ENCODE assay signal across 23 cellular contexts in the genomic region with DNA sequence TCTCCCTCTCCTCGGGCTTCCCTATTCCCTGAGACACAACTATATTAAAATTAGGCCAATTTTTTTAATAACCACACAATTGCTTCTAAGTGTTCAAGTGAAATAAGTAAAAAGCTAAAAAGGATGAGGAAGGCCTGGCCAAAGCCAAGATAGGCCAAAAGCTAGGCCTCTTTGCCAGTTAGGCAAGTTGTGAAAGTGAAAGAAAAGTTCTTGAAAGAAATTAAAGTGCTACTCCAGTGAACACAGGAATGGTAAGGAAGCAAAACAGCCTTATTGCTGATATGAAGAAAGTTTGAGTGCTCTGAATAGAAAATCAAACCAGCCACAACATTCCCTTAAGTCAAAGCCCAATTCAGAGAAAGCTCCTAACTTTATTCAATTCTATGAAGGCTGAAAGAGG.
"Had no signal": no experiment of that assay in that cellular context is flagged by ENCODE, and none has a peak within 500 bp of the region (broad histone marks: within the 10 kb centered on the region; RNA-seq: fewer than 3 reads in every experiment).

No MANE protein-coding gene starts in this region.

- H3K4me1 ChIP-seq: breast epithelium, colonic mucosa, esophagus muscularis mucosa, gastrocnemius medialis, prostate gland, right atrium auricular region had no signal

- ATAC-seq: effector memory CD8-positive, alpha-beta T cell; gastrocnemius medialis; left cardiac atrium; mucosa of descending colon; stimulated activated naive CD8-positive, alpha-beta T cell treated with anti-CD3 and anti-CD28 coated beads, Interleukin-15, Interleukin-2, amounts not matched to agents 100 U/mL and 50 U/mL, for 24 hours had no signal

- H3K4me3 ChIP-seq: breast epithelium, colonic mucosa, dorsolateral prefrontal cortex, esophagus muscularis mucosa, gastrocnemius medialis, mucosa of descending colon, prostate gland, right atrium auricular region had no signal

- H3K9me3 ChIP-seq: colonic mucosa, esophagus muscularis mucosa, gastrocnemius medialis, mucosa of descending colon, prostate gland, right atrium auricular region had no signal

- H3K27ac ChIP-seq: breast epithelium, colonic mucosa, dorsolateral prefrontal cortex, esophagus muscularis mucosa, gastrocnemius medialis, prostate gland, right atrium auricular region had no signal

- H3K27me3 ChIP-seq: breast epithelium, colonic mucosa, dorsolateral prefrontal cortex, esophagus muscularis mucosa, gastrocnemius medialis, right atrium auricular region had no signal

- DNase-seq: activated CD4-positive, alpha-beta memory T cell treated with anti-CD3 and anti-CD28 coated beads for 36 hours; activated CD4-positive, alpha-beta T cell treated with anti-CD3 and anti-CD28 coated beads for 48 hours; activated naive CD4-positive, alpha-beta T cell treated with Interleukin-2 at 50 U/mL for 16 hours; activated naive CD8-positive, alpha-beta T cell treated with anti-CD3 and anti-CD28 coated beads for 36 hours; activated T-cell treated with anti-CD3 and anti-CD28 coated beads, Interleukin-2, amount 50 U/mL, for 48 hours; amniotic stem cell; colonic mucosa; dorsolateral prefrontal cortex; effector memory CD8-positive, alpha-beta T cell; gastrocnemius medialis; head of caudate nucleus; hypothalamus; left cardiac atrium; mesendoderm; mucosa of descending colon; stimulated activated CD4-positive, alpha-beta T cell treated with anti-CD3 and anti-CD28 coated beads, Interleukin-12 subunit alpha, Interleukin-12 subunit beta, amount 100 ng/mL, for 4 hours; stimulated activated CD4-positive, alpha-beta T cell treated with anti-CD3 and anti-CD28 coated beads, Interleukin-4, amount 100 ng/mL, for 4 hours; stimulated activated naive CD8-positive, alpha-beta T cell treated with anti-CD3 and anti-CD28 coated beads, Interleukin-15, Interleukin-2, amounts not matched to agents 100 U/mL and 50 U/mL, for 24 hours had no signal

- FAIRE-seq: endothelial cell of umbilical vein had no signal

- H3K36me3 ChIP-seq: breast epithelium, colonic mucosa, esophagus muscularis mucosa, gastrocnemius medialis, prostate gland, right atrium auricular region had no signal
